Comparison of ENCODE assay signal across 23 cellular contexts in genomic region chr11:115745545-115746265, GRCh38.
A peak's percentile ranks its signal among the peaks of the same experiment; 100 is the strongest.
DNase-seq lines count a peak whose midpoint lies in the region; ATAC-seq and TF ChIP-seq lines count a peak whose summit lies in the region.
"Had no signal": no experiment of that assay in that cellular context is flagged by ENCODE, and none has a peak within 500 bp of the region (broad histone marks: within the 10 kb centered on the region; RNA-seq: fewer than 3 reads in every experiment).

No MANE protein-coding gene starts in this region.

- peak; percentile 19 for TF ChIP-seq CTCF in glutamatergic neuron (IDR thresholded peaks at IDR 0.05; ENCODE audit: partially characterized antibody, unreplicated experiment)
- TF ChIP-seq CTCF in neural crest cell (conservative IDR thresholded peaks at IDR 0.05), result peak; percentile 25
- TF ChIP-seq CTCF in Calu3 (IDR thresholded peaks at IDR 0.05; ENCODE audit: unreplicated experiment), result no peak
- TF ChIP-seq CTCF in omental fat pad (IDR thresholded peaks at IDR 0.05), result no peak

- BruUV-seq in Calu3 (replicated peaks; lab: Mats Ljungman, UMichigan), result no TSS peak

- H3K36me3 Mint-ChIP-seq in glutamatergic neuron (ENCODE audit: unreplicated experiment) (peaks cover 5% of the 10 kb centered on the region), neural crest cell (ENCODE audit: low read depth) (no peaks in the 10 kb centered on the region), Calu3 (ENCODE audit: insufficient read depth, unreplicated experiment) (no peaks in the 10 kb centered on the region)
- H3K36me3 Mint-ChIP-seq: activated naive CD4-positive, alpha-beta T cell treated with anti-CD3 and anti-CD28 coated beads, Interleukin-2, amount 10 ng/mL, durations not matched to agents 7 days and 5 days had no signal

- H3K27me3 Mint-ChIP-seq in glutamatergic neuron (ENCODE audit: unreplicated experiment), result peaks cover 8% of the 10 kb centered on the region
- H3K27me3 Mint-ChIP-seq in neural crest cell (ENCODE audit: low read depth), result peaks cover 6% of the 10 kb centered on the region
- H3K27me3 Mint-ChIP-seq in Calu3 (ENCODE audit: unreplicated experiment), result no peaks in the 10 kb centered on the region
- H3K27me3 Mint-ChIP-seq: activated naive CD4-positive, alpha-beta T cell treated with anti-CD3 and anti-CD28 coated beads, Interleukin-2, amount 10 ng/mL, durations not matched to agents 7 days and 5 days had no signal

- H3K27ac Mint-ChIP-seq in glutamatergic neuron (ENCODE audit: unreplicated experiment), result peak overlapping the region; percentile 98
- no peak overlapping the region for H3K27ac Mint-ChIP-seq in neural crest cell (ENCODE audit: unreplicated experiment)
- H3K27ac Mint-ChIP-seq in Calu3 (ENCODE audit: unreplicated experiment), result no peak overlapping the region
- H3K27ac Mint-ChIP-seq: activated CD4-positive, alpha-beta T cell treated with anti-CD3 and anti-CD28 coated beads for 36 hours; activated naive CD4-positive, alpha-beta T cell treated with anti-CD3 and anti-CD28 coated beads, Interleukin-2, amount 10 ng/mL, durations not matched to agents 7 days and 5 days; B cell had no signal

- peak; percentile 49 for DNase-seq in CD1c-positive myeloid dendritic cell (ENCODE audit: extremely low spot score)
- DNase-seq in NCI-H2171 treated with DMSO at 0.1 percent for 48 hours (lab: John Stamatoyannopoulos, UW), result peak; percentile 95
- DNase-seq in glutamatergic neuron, result peak; percentile 89
- no peak for DNase-seq in neural crest cell (ENCODE audit: low read depth, low spot score)
- no peak for DNase-seq in DMS79 (lab: John Stamatoyannopoulos, UW)
- DNase-seq in Calu3, result no peak
- DNase-seq in omental fat pad (ENCODE audit: low spot score), result no peak
- DNase-seq: activated CD4-positive, alpha-beta T cell treated with anti-CD3 and anti-CD28 coated beads for 36 hours; activated naive CD4-positive, alpha-beta T cell treated with anti-CD3 and anti-CD28 coated beads, Interleukin-2, amount 10 ng/mL, durations not matched to agents 7 days and 5 days; activated T-cell treated with anti-CD3 and anti-CD28 coated beads, Interleukin-2, amount 50 U/mL, for 48 hours; Caco-2; central memory CD4-positive, alpha-beta T cell; dermis blood vessel endothelial cell; mucosa of descending colon; NCI-H1092; NCI-H526 treated with DMSO at 0.1 percent for 48 hours; RPMI8226; stimulated activated CD4-positive, alpha-beta T cell treated with anti-CD3 and anti-CD28 coated beads, Interleukin-12 subunit alpha, Interleukin-12 subunit beta, amount 100 ng/mL, for 4 hours; stimulated activated CD4-positive, alpha-beta T cell treated with anti-CD3 and anti-CD28 coated beads, Interleukin-4, amount 100 ng/mL, for 4 hours; stimulated activated naive CD8-positive, alpha-beta T cell treated with anti-CD3 and anti-CD28 coated beads, Interleukin-15, Interleukin-2, amounts not matched to agents 100 U/mL and 50 U/mL, for 24 hours; thyroid gland had no signal

- intact Hi-C loops in Calu3 (cut with micrococcal nuclease; ENCODE audit: unreplicated experiment), result no loop called here

- peaks cover 54% of the 10 kb centered on the region for H3K4me1 Mint-ChIP-seq in glutamatergic neuron (ENCODE audit: low read depth, unreplicated experiment)
- peaks cover 26% of the 10 kb centered on the region for H3K4me1 Mint-ChIP-seq in neural crest cell
- H3K4me1 Mint-ChIP-seq in Calu3 (ENCODE audit: low read depth, unreplicated experiment), result no peaks in the 10 kb centered on the region
- H3K4me1 Mint-ChIP-seq: activated CD4-positive, alpha-beta T cell treated with anti-CD3 and anti-CD28 coated beads for 36 hours; activated naive CD4-positive, alpha-beta T cell treated with anti-CD3 and anti-CD28 coated beads, Interleukin-2, amount 10 ng/mL, durations not matched to agents 7 days and 5 days; B cell had no signal

- H3K9me3 Mint-ChIP-seq in glutamatergic neuron (ENCODE audit: unreplicated experiment) (peaks cover 11% of the 10 kb centered on the region), neural crest cell (no peaks in the 10 kb centered on the region), Calu3 (ENCODE audit: low read depth, unreplicated experiment) (peaks cover 11% of the 10 kb centered on the region)

- no peak for ATAC-seq in HG03520 (IDR thresholded peaks at IDR 0.05; ENCODE audit: unreplicated experiment)
- no peak for ATAC-seq in omental fat pad (ENCODE audit: low FRiP score)
- ATAC-seq: activated CD4-positive, alpha-beta T cell treated with anti-CD3 and anti-CD28 coated beads for 36 hours; mucosa of descending colon; stimulated activated naive CD8-positive, alpha-beta T cell treated with anti-CD3 and anti-CD28 coated beads, Interleukin-15, Interleukin-2, amounts not matched to agents 100 U/mL and 50 U/mL, for 24 hours had no signal

- peak overlapping the region; percentile 52 for H3K4me3 Mint-ChIP-seq in glutamatergic neuron (ENCODE audit: unreplicated experiment)
- H3K4me3 Mint-ChIP-seq in neural crest cell, result no peak overlapping the region
- no peak overlapping the region for H3K4me3 Mint-ChIP-seq in Calu3 (ENCODE audit: low read depth, unreplicated experiment)
- H3K4me3 Mint-ChIP-seq: activated CD4-positive, alpha-beta T cell treated with anti-CD3 and anti-CD28 coated beads for 36 hours; activated naive CD4-positive, alpha-beta T cell treated with anti-CD3 and anti-CD28 coated beads, Interleukin-2, amount 10 ng/mL, durations not matched to agents 7 days and 5 days; B cell had no signal

- CTCF ChIA-PET in Calu3 (lab: Charles Lee), result no interaction called here

Comparison
In these comparisons a context has a peak if more than half of its experiments do, and no peak if none do; other contexts are left out.
1. DNase-seq: peak in CD1c-positive myeloid dendritic cell (single experiment), NCI-H2171 treated with DMSO at 0.1 percent for 48 hours (single experiment) and glutamatergic neuron (single experiment); none in neural crest cell (single experiment), DMS79 (single experiment), Calu3 (single experiment) and omental fat pad (single experiment).
2. CTCF ChIP-seq: peak in glutamatergic neuron (single experiment) and neural crest cell (single experiment); none in Calu3 (single experiment) and omental fat pad (0 of 3).